ENCODE assay signal across 18 cellular contexts in genomic region chr2:160868891-160869290, GRCh38.
DNase-seq lines count a peak whose midpoint lies in the region; ATAC-seq, FAIRE-seq and TF ChIP-seq lines count a peak whose summit lies in the region.
"Had no signal": no experiment of that assay in that cellular context is flagged by ENCODE, and none has a peak within 500 bp of the region (broad histone marks: within the 10 kb centered on the region; RNA-seq: fewer than 3 reads in every experiment).

No MANE protein-coding gene starts in this region.

- no peak overlapping the region for H2AK9ac ChIP-seq in IMR-90 (replicated peaks; ENCODE audit: low read depth, low read length, poor library complexity)

- H3K18ac ChIP-seq in IMR-90 (ENCODE audit: low read depth, low read length): peak overlapping the region; percentile 95

- peaks cover 14% of the 10 kb centered on the region for H3K4me1 Mint-ChIP-seq in nephron progenitor cell

- H3K27me3 ChIP-seq in IMR-90 (ENCODE audit: control insufficient read depth, insufficient read depth, low read length) (no peaks in the 10 kb centered on the region), fibroblast of lung (ENCODE audit: control insufficient read depth, insufficient read depth, low read length) (no peaks in the 10 kb centered on the region)
- H3K27me3 ChIP-seq: pancreas, SJCRH30 had no signal

- peak; percentile 83 for ATAC-seq in IMR-90 (ENCODE audit: low read depth)

- peak overlapping the region; percentile 37 for H3K56ac ChIP-seq in IMR-90 (ENCODE audit: extremely low read depth, insufficient read depth, low read length)

- no peak for FAIRE-seq in urothelium cell line (lab: Jason Lieb, UNC)
- FAIRE-seq: kidney, pancreas had no signal

- H3K27ac ChIP-seq in IMR-90 (ENCODE audit: insufficient read depth, low read length): peak overlapping the region; percentile 86
- peak overlapping the region; percentile 9 for H3K27ac ChIP-seq in fibroblast of lung (ENCODE audit: insufficient read depth, low read length)
- H3K27ac ChIP-seq: pancreas, SJCRH30 had no signal

- H3K36me3 Mint-ChIP-seq in nephron progenitor cell (ENCODE audit: low read depth): no peaks in the 10 kb centered on the region
- H3K36me3 Mint-ChIP-seq: activated naive CD8-positive, alpha-beta T cell had no signal

- H3K4me3 Mint-ChIP-seq in nephron progenitor cell: no peak overlapping the region
- H3K4me3 Mint-ChIP-seq: activated naive CD8-positive, alpha-beta T cell; stimulated activated naive CD8-positive, alpha-beta T cell treated with anti-CD3 and anti-CD28 coated beads, Interleukin-15, Interleukin-2, amounts not matched to agents 100 ng/mL and 50 ng/mL, for 24 hours had no signal

- H2BK5ac ChIP-seq in IMR-90 (ENCODE audit: low read depth, low read length, poor library complexity, severe bottlenecking): peak overlapping the region; percentile 46

- peak overlapping the region; percentile 34 for H3K9ac ChIP-seq in IMR-90 (ENCODE audit: low read depth, low read length)
- H3K9ac ChIP-seq in fibroblast of lung (ENCODE audit: insufficient read depth, low read length): no peak overlapping the region

- H4K20me1 ChIP-seq in IMR-90 (ENCODE audit: insufficient read depth, low read length) (no peaks in the 10 kb centered on the region; the same call in 1 of the 2 replicates), fibroblast of lung (ENCODE audit: control insufficient read depth, extremely low read depth, insufficient read depth, low read length) (no peaks in the 10 kb centered on the region)

- in situ Hi-C loops in IMR-90 (cut with MboI; ENCODE audit: low sequenced_read_pairs): no loop called here

- peaks cover 7% of the 10 kb centered on the region for H3K27me3 Mint-ChIP-seq in nephron progenitor cell (ENCODE audit: low read depth, poor library complexity)
- H3K27me3 Mint-ChIP-seq: activated naive CD8-positive, alpha-beta T cell; stimulated activated naive CD8-positive, alpha-beta T cell treated with anti-CD3 and anti-CD28 coated beads, Interleukin-15, Interleukin-2, amounts not matched to agents 100 ng/mL and 50 ng/mL, for 24 hours had no signal

- H3K14ac ChIP-seq in IMR-90 (replicated peaks; ENCODE audit: low read depth, low read length): peak overlapping the region; percentile 74

- TF ChIP-seq CTCF in IMR-90 (conservative IDR thresholded peaks at IDR 0.05; ENCODE audit: low read depth, low read length): no peak
- TF ChIP-seq CTCF in fibroblast of lung (conservative IDR thresholded peaks at IDR 0.05 in 1 of 2, IDR thresholded peaks at IDR 0.05 in 1 of 2; ENCODE audit: low read depth in 1 of 2, low read length in 2 of 2): no peak
- no peak for TF ChIP-seq CTCF in nephron progenitor cell (IDR thresholded peaks at IDR 0.05)

- H3K79me1 ChIP-seq in IMR-90 (ENCODE audit: low read depth in 1 of 2, low read length in 2 of 2): no peaks in the 10 kb centered on the region

- no peak overlapping the region for H3K4me3 ChIP-seq in IMR-90 (ENCODE audit: insufficient read depth, low read depth, low read length)
- no peak overlapping the region for H3K4me3 ChIP-seq in fibroblast of lung (replicated peaks in 1 of 4; ENCODE audit: control extremely low read depth in 1 of 4, insufficient read depth in 1 of 4, low read depth in 3 of 4, low read length in 4 of 4)
- H3K4me3 ChIP-seq: pancreas, SJCRH30 had no signal

- peak overlapping the region; percentile 77 for H3K23ac ChIP-seq in IMR-90 (ENCODE audit: low read depth, low read length)

- CTCF ChIA-PET in IMR-90 (lab: Yijun Ruan, JAX): interaction anchor here (0.9 to 1.3 kb wide), 2 partner anchors 59 to 101 kb away, joined by 4 to 6 read pairs; no protein-coding TSS in a partner anchor

- peak overlapping the region; percentile 92 for H2BK120ac ChIP-seq in IMR-90 (ENCODE audit: low read depth, low read length)

- peak overlapping the region; percentile 50 for H3K27ac Mint-ChIP-seq in nephron progenitor cell
- H3K27ac Mint-ChIP-seq: activated naive CD8-positive, alpha-beta T cell; stimulated activated naive CD8-positive, alpha-beta T cell treated with anti-CD3 and anti-CD28 coated beads, Interleukin-15, Interleukin-2, amounts not matched to agents 100 ng/mL and 50 ng/mL, for 24 hours had no signal

- no peaks in the 10 kb centered on the region for H3K9me3 Mint-ChIP-seq in nephron progenitor cell
- H3K9me3 Mint-ChIP-seq: stimulated activated naive CD8-positive, alpha-beta T cell treated with anti-CD3 and anti-CD28 coated beads, Interleukin-15, Interleukin-2, amounts not matched to agents 100 ng/mL and 50 ng/mL, for 24 hours had no signal

- WGBS in IMR-90 (ENCODE audit: extremely low coverage in 2 of 2, insufficient read length in 1 of 2), 2 experiments: no CpG with 5 or more reads among the region's 3 CpGs

- DNase-seq in AG08395 (ENCODE audit: low spot score): peak; percentile 30
- peak; percentile 65 for DNase-seq in IMR-90
- DNase-seq in fibroblast of lung (ENCODE audit: low read depth in 2 of 2): peak; percentile 15 to 54
- no peak for DNase-seq in nephron progenitor cell
- DNase-seq in putamen (ENCODE audit: low spot score): no peak
- no peak for DNase-seq in urothelium cell line (ENCODE audit: low spot score)
- DNase-seq in DMS153 (lab: John Stamatoyannopoulos, UW): no peak
- no peak for DNase-seq in NCI-H2171 treated with DMSO at 0.1 percent for 48 hours (lab: John Stamatoyannopoulos, UW)
- DNase-seq: activated CD4-positive, alpha-beta T cell treated with anti-CD3 and anti-CD28 coated beads, Interleukin-2, amount 50 U/mL, for 1 hour; activated T-cell treated with anti-CD3 and anti-CD28 coated beads, Interleukin-2, amount 50 U/mL, for 1 hour; Kasumi-1; kidney; NCI-H1694; NCI-H446; pancreas; SJCRH30 had no signal

- H3K4me2 ChIP-seq in IMR-90 (ENCODE audit: low read depth, low read length): peak overlapping the region; percentile 64
- peak overlapping the region; percentile 47 for H3K4me2 ChIP-seq in fibroblast of lung (ENCODE audit: extremely low read depth, insufficient read depth, low read length)

- H2AFZ ChIP-seq in IMR-90 (replicated peaks; ENCODE audit: low read length, poor library complexity) (peak overlapping the region; percentile 0), fibroblast of lung (ENCODE audit: low read length) (no peak overlapping the region)

- H4K5ac ChIP-seq in IMR-90 (ENCODE audit: low read depth, low read length): peak overlapping the region; percentile 77

- H2AK5ac ChIP-seq in IMR-90 (ENCODE audit: low read depth, low read length): peak overlapping the region; percentile 95

- peaks cover 5% of the 10 kb centered on the region for H3K4me1 ChIP-seq in IMR-90 (ENCODE audit: control insufficient read depth, insufficient read depth, low read length)
- peaks cover 10% of the 10 kb centered on the region for H3K4me1 ChIP-seq in fibroblast of lung (ENCODE audit: control insufficient read depth, extremely low read depth, insufficient read depth, low read length)
- H3K4me1 ChIP-seq: pancreas had no signal

- intact Hi-C loops in IMR-90 (cut with micrococcal nuclease): no loop called here

- no peaks in the 10 kb centered on the region for H3K9me3 ChIP-seq in IMR-90 (ENCODE audit: control insufficient read depth, insufficient read depth, low read length)
- H3K9me3 ChIP-seq in fibroblast of lung (ENCODE audit: control insufficient read depth, insufficient read depth, low read depth, low read length): no peaks in the 10 kb centered on the region
- H3K9me3 ChIP-seq: pancreas, SJCRH30 had no signal

- peak overlapping the region; percentile 69 to 89; a peak in 3 of 4 replicates for H4K8ac ChIP-seq in IMR-90 (ENCODE audit: low read depth in 2 of 2, low read length in 2 of 2)

- peak overlapping the region; percentile 62; the same call in 2 of the 3 replicates for H2BK15ac ChIP-seq in IMR-90 (ENCODE audit: low read depth, low read length)

- TF ChIP-seq POLR2A in IMR-90 (IDR thresholded peaks at IDR 0.05; ENCODE audit: low read depth, low read length): no peak

- dilution Hi-C loops in IMR-90 (cut with HindIII; ENCODE audit: low sequenced_read_pairs, unreplicated experiment): no loop called here

- no peak for TF ChIP-seq RAD21 in IMR-90 (IDR thresholded peaks at IDR 0.05; ENCODE audit: low read length)

- no TSS peak for BruUV-seq in IMR-90 (replicated peaks; lab: Mats Ljungman, UMichigan)

- POLR2A ChIA-PET in IMR-90 (lab: Charles Lee; ENCODE audit: unreplicated experiment): interaction anchor here (0.6 kb wide), 1 partner anchor 351 kb away, joined by 6 read pairs; no protein-coding TSS in a partner anchor

- H4K91ac ChIP-seq in IMR-90 (ENCODE audit: insufficient read depth, low read depth, low read length): peak overlapping the region; percentile 94

- H3K36me3 ChIP-seq in IMR-90 (ENCODE audit: control insufficient read depth, insufficient read depth, low read length) (no peaks in the 10 kb centered on the region), fibroblast of lung (ENCODE audit: control insufficient read depth, insufficient read depth, low read length) (no peaks in the 10 kb centered on the region)
- H3K36me3 ChIP-seq: pancreas, SJCRH30 had no signal

- peak overlapping the region; percentile 99 for H2BK20ac ChIP-seq in IMR-90 (ENCODE audit: low read depth, low read length)

- H3K79me2 ChIP-seq in fibroblast of lung (ENCODE audit: control insufficient read depth, insufficient read depth, low read length): no peaks in the 10 kb centered on the region

- peaks cover 9% of the 10 kb centered on the region for H3K9me1 ChIP-seq in IMR-90 (ENCODE audit: insufficient read depth, low read length)

- peak overlapping the region; percentile 94 for H3K4ac ChIP-seq in IMR-90 (ENCODE audit: low read depth, low read length)

TF ChIP-seq in IMR-90, 13 proteins besides CTCF, POLR2A, EP300 and RAD21 (continues in another document):
- TF ChIP-seq FOS (IDR thresholded peaks at IDR 0.05; ENCODE audit: low read depth, low read length) (no peak), NFE2L2 (IDR thresholded peaks at IDR 0.05; ENCODE audit: low read depth, low read length) (no peak), USF2 (IDR thresholded peaks at IDR 0.05; ENCODE audit: low read depth, low read length) (no peak), BHLHE40 (IDR thresholded peaks at IDR 0.05; ENCODE audit: low read depth, low read length) (no peak), RCOR1 (IDR thresholded peaks at IDR 0.05; ENCODE audit: insufficient replicate concordance, low read length) (no peak), CEBPB (IDR thresholded peaks at IDR 0.05; ENCODE audit: low read depth, low read length) (no peak), MXI1 (IDR thresholded peaks at IDR 0.05; ENCODE audit: borderline replicate concordance, low read depth, low read length) (no peak), MAZ (IDR thresholded peaks at IDR 0.05; ENCODE audit: borderline replicate concordance, low read depth, low read length) (no peak), SMC3 (IDR thresholded peaks at IDR 0.05; ENCODE audit: low read depth, low read length) (no peak)

Comparison
In these comparisons a context has a peak if more than half of its experiments do, and no peak if none do; other contexts are left out.
1. DNase-seq: peak in AG08395 (single experiment), IMR-90 (single experiment) and fibroblast of lung (2 of 2); none in nephron progenitor cell (single experiment), putamen (single experiment), urothelium cell line (single experiment), DMS153 (single experiment) and NCI-H2171 treated with DMSO at 0.1 percent for 48 hours (single experiment).